Comparison of ENCODE assay signal across 34 cellular contexts in the genomic region with DNA sequence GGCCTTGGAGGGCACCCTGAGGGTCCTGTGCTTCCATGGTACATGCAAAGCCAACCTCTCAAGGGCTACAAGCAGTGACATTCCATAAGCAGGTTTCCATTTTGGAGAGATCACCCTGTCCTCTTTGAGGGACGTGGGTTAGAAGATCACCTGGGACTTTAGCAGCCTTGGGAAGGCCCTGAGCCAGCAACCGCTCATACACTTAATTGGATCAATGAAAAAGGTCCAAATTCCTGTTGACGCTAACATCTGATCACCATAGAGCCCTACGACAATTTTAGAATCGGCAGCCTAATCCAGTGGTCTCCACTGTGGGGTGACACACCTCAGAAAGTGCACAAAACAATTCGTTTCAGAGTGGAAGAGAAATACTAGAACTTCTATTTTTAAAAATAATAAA.
"Had no signal": no experiment of that assay in that cellular context is flagged by ENCODE, and none has a peak within 500 bp of the region (broad histone marks: within the 10 kb centered on the region; RNA-seq: fewer than 3 reads in every experiment).

No MANE protein-coding gene starts in this region.

- H3K27ac Mint-ChIP-seq: activated B cell treated with CpG ODN at 0.5 μM for 24 hours; activated CD4-positive, alpha-beta memory T cell treated with anti-CD3 and anti-CD28 coated beads for 36 hours; activated CD4-positive, alpha-beta T cell treated with anti-CD3 and anti-CD28 coated beads, Interleukin-2, amount 10 ng/mL, durations not matched to agents 24 days and 14 days; activated CD8-positive, alpha-beta T cell treated with anti-CD3 and anti-CD28 coated beads for 36 hours; activated naive CD4-positive, alpha-beta T cell treated with anti-CD3 and anti-CD28 coated beads, Interleukin-2, amount 10 ng/mL, durations not matched to agents 7 days and 5 days; activated naive CD4-positive, alpha-beta T cell treated with anti-CD3 and anti-CD28 coated beads, Interleukin-2, amount 50 U/mL, for 24 hours; activated naive CD8-positive, alpha-beta T cell; activated naive CD8-positive, alpha-beta T cell treated with anti-CD3 and anti-CD28 coated beads, Interleukin-2, amount 10 ng/mL, durations not matched to agents 7 days and 5 days; activated naive CD8-positive, alpha-beta T cell treated with anti-CD3 and anti-CD28 coated beads, Interleukin-2, amount 50 U/mL, for 24 hours; activated T-cell treated with anti-CD3 and anti-CD28 coated beads, Interleukin-2, amount 50 U/mL, for 24 hours; activated T-helper 2 cell treated with anti-CD3 and anti-CD28 coated beads, Interferon-gamma antibody, Interleukin-2, Interleukin-4, amounts not matched to agents 10 μg/mL and 5 μg/mL and 100 μg/mL, durations not matched to agents 14 hours and 24 hours and 36 hours; brain; T-cell; T-helper 17 cell had no signal

- FAIRE-seq: bronchial epithelial cell, TTC549 had no signal

- H3K4me3 Mint-ChIP-seq: activated B cell treated with CpG ODN at 0.5 μM for 24 hours; activated CD4-positive, alpha-beta memory T cell treated with anti-CD3 and anti-CD28 coated beads for 36 hours; activated CD4-positive, alpha-beta T cell treated with anti-CD3 and anti-CD28 coated beads, Interleukin-2, amount 10 ng/mL, durations not matched to agents 24 days and 14 days; activated CD8-positive, alpha-beta T cell treated with anti-CD3 and anti-CD28 coated beads for 36 hours; activated naive CD4-positive, alpha-beta T cell treated with anti-CD3 and anti-CD28 coated beads, Interleukin-2, amount 10 ng/mL, durations not matched to agents 7 days and 5 days; activated naive CD4-positive, alpha-beta T cell treated with anti-CD3 and anti-CD28 coated beads, Interleukin-2, amount 50 U/mL, for 24 hours; activated naive CD8-positive, alpha-beta T cell; activated naive CD8-positive, alpha-beta T cell treated with anti-CD3 and anti-CD28 coated beads, Interleukin-2, amount 10 ng/mL, durations not matched to agents 7 days and 5 days; activated naive CD8-positive, alpha-beta T cell treated with anti-CD3 and anti-CD28 coated beads, Interleukin-2, amount 50 U/mL, for 24 hours; activated T-cell treated with anti-CD3 and anti-CD28 coated beads, Interleukin-2, amount 50 U/mL, for 24 hours; brain; central memory CD8-positive, alpha-beta T cell; T-cell; T-helper 17 cell had no signal

- H3K9me3 Mint-ChIP-seq: brain; central memory CD8-positive, alpha-beta T cell had no signal

- H3K36me3 Mint-ChIP-seq: activated CD4-positive, alpha-beta memory T cell treated with anti-CD3 and anti-CD28 coated beads for 36 hours; activated naive CD4-positive, alpha-beta T cell treated with anti-CD3 and anti-CD28 coated beads, Interleukin-2, amount 50 U/mL, for 24 hours; brain; T-cell had no signal

- H3K4me1 ChIP-seq: ascending aorta had no signal

- H3K36me3 ChIP-seq: ascending aorta, cardiac muscle cell had no signal

- H3K27ac ChIP-seq: ascending aorta, cardiac muscle cell, VCaP had no signal

- H3K9me3 ChIP-seq: ascending aorta had no signal

- H3K27me3 ChIP-seq: ascending aorta, cardiac muscle cell had no signal

- ATAC-seq: activated CD8-positive, alpha-beta T cell treated with anti-CD3 and anti-CD28 coated beads for 36 hours; activated naive CD8-positive, alpha-beta T cell treated with anti-CD3 and anti-CD28 coated beads, Interleukin-2, amount 50 U/mL, for 24 hours; T-cell; T-helper 17 cell had no signal

- H3K4me3 ChIP-seq: ascending aorta, cardiac muscle cell had no signal

- H3K27me3 Mint-ChIP-seq: activated B cell treated with CpG ODN at 0.5 μM for 24 hours; activated CD4-positive, alpha-beta T cell treated with anti-CD3 and anti-CD28 coated beads, Interleukin-2, amount 10 ng/mL, durations not matched to agents 24 days and 14 days; activated CD8-positive, alpha-beta T cell treated with anti-CD3 and anti-CD28 coated beads for 36 hours; activated naive CD8-positive, alpha-beta T cell treated with anti-CD3 and anti-CD28 coated beads, Interleukin-2, amount 50 U/mL, for 24 hours; central memory CD8-positive, alpha-beta T cell; T-helper 17 cell had no signal

- DNase-seq: activated B cell treated with CpG ODN at 0.5 μM for 24 hours; activated CD4-positive, alpha-beta memory T cell treated with anti-CD3 and anti-CD28 coated beads for 36 hours; activated CD4-positive, alpha-beta T cell treated with anti-CD3 and anti-CD28 coated beads for 4 hours; activated CD4-positive, alpha-beta T cell treated with anti-CD3 and anti-CD28 coated beads, Interleukin-2, amount 10 ng/mL, durations not matched to agents 24 days and 14 days; activated CD4-positive, alpha-beta T cell treated with anti-CD3 and anti-CD28 coated beads, Interleukin-2, amount 50 U/mL, for 1 hour; activated CD4-positive, alpha-beta T cell treated with anti-CD3 and anti-CD28 coated beads, Interleukin-2, amount 50 U/mL, for 4 hours; activated CD4-positive, CD25-positive, alpha-beta regulatory T cell treated with anti-CD3 and anti-CD28 coated beads, Interleukin-2, amount 50 U/mL, for 72 hours; activated CD8-positive, alpha-beta memory T cell treated with anti-CD3 and anti-CD28 coated beads, Interleukin-2, amount 50 U/mL, for 4 hours; activated CD8-positive, alpha-beta T cell treated with anti-CD3 and anti-CD28 coated beads for 36 hours; activated effector memory CD4-positive, alpha-beta T cell treated with Interleukin-2 at 50 U/mL for 16 hours; activated gamma-delta T cell; activated naive CD4-positive, alpha-beta T cell treated with anti-CD3 and anti-CD28 coated beads, Interleukin-2, amount 10 ng/mL, durations not matched to agents 7 days and 5 days; activated naive CD4-positive, alpha-beta T cell treated with Interleukin-2 at 50 U/mL for 16 hours; activated naive CD8-positive, alpha-beta T cell treated with anti-CD3 and anti-CD28 coated beads, Interleukin-2, amount 10 ng/mL, durations not matched to agents 7 days and 5 days; activated naive CD8-positive, alpha-beta T cell treated with anti-CD3 and anti-CD28 coated beads, Interleukin-2, amount 50 U/mL, for 24 hours; activated T-cell treated with anti-CD3 and anti-CD28 coated beads for 4 hours; activated T-cell treated with anti-CD3 and anti-CD28 coated beads, Interleukin-2, amount 50 U/mL, for 24 hours; activated T-cell treated with anti-CD3 and anti-CD28 coated beads, Interleukin-2, amount 50 U/mL, for 48 hours; amygdala; anterior cingulate cortex; caudate nucleus; cerebellar nuclear complex; T-cell; T-helper 17 cell had no signal
